Comparison of ENCODE assay signal across 8 cellular contexts in the genomic region with DNA sequence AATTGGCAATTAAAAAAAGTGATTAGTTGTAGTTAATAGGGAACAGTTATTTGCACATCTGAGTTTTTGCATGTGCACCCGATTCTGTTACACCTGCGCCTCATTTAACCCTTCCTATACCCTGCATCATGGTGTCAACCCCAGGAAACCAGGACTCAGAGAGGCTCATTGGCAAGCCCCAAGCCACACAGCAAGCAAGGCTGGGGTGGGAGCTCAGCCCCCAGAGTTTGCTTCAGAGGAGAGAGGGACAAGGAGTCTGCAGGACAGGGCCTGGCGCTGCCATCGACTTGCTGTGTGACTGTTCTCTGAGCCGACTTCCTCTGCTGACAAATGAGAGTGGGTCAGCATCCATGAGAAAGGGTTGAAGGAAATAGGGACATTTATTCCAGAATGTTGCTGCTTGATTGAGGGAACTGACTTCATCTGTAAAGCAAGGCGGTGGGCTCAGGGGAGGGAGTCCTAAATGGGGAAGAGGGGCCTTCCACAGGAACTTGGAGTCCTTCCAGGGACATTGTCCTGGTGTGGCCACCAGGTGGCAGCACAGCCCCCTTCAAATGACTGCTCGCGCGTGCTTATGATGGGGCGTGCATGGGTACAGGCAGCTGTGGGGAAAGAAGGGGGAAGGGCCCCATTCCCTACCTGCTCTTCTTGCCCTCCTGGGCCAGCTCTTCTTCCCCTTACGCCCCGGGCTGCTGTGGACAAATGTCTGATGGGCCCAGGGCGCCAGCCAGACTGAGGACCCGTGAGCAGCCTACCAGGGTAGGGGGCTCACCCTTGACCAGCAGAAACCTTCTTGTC. TPM values are rescaled to one million over a fixed set of nuclear protein-coding genes. Genes with fewer than 3 reads are reported as not detected.
DNase-seq lines count a peak whose midpoint lies in the region; ATAC-seq and TF ChIP-seq lines count a peak whose summit lies in the region.

No MANE protein-coding gene starts in this region.

- H3K4me2 ChIP-seq in KMS-11 (peak overlapping the region; percentile 29; the same call in 1 of the 2 replicates), fibroblast of lung (ENCODE audit: extremely low read depth, insufficient read depth, low read length) (no peak overlapping the region), neural cell (ENCODE audit: low read length) (no peak overlapping the region)

- no TSS peak for BruUV-seq in Panc1 (replicated peaks; lab: Mats Ljungman, UMichigan)

- CTCF ChIA-PET in Panc1 (lab: Charles Lee) = no interaction called here

- in situ Hi-C loops in Panc1 (cut with HindIII; ENCODE audit: low pct_unique_long_range_greater_than_20kb, low sequenced_read_pairs) = no loop called here

- WGBS in stomach, 5 donors = 35 to 45% (median 36%) methylated on average over 11 to 14 of the region's 14 CpGs

- DNase-seq in COLO668 (lab: John Stamatoyannopoulos, UW; ENCODE audit: unreplicated experiment) (peak; percentile 83), Panc1 (ENCODE audit: low read depth, low spot score) (peak; percentile 39), fibroblast of lung (ENCODE audit: low read depth in 2 of 2) (peak; percentile 36 to 61), stomach (peak; percentile 77), GOT3 (lab: John Stamatoyannopoulos, UW) (no peak)
- DNase-seq in activated T-cell treated with anti-CD3 and anti-CD28 coated beads, Interleukin-2, amount 50 U/mL, for 4 hours = peak; percentile 72

- H3K9me3 ChIP-seq in Panc1 (ENCODE audit: control insufficient read depth, insufficient read depth, low read depth, low read length) (no peaks in the 10 kb centered on the region; the same call in 1 of the 2 replicates), fibroblast of lung (ENCODE audit: control insufficient read depth, insufficient read depth, low read depth, low read length) (no peaks in the 10 kb centered on the region), neural cell (ENCODE audit: low read length) (no peaks in the 10 kb centered on the region), stomach (no peaks in the 10 kb centered on the region)

- TF ChIP-seq RAD21 in neural cell (conservative IDR thresholded peaks at IDR 0.05) = peak; percentile 93

- no peaks in the 10 kb centered on the region for H3K36me3 Mint-ChIP-seq in activated T-cell treated with anti-CD3 and anti-CD28 coated beads, Interleukin-2, amount 50 U/mL, for 4 hours (ENCODE audit: insufficient read depth)

- H3K4me1 ChIP-seq in KMS-11 (ENCODE audit: low read depth, poor library complexity, severe bottlenecking) (peaks cover 13% of the 10 kb centered on the region), Panc1 (ENCODE audit: control insufficient read depth, insufficient read depth, low read length) (no peaks in the 10 kb centered on the region), fibroblast of lung (ENCODE audit: control insufficient read depth, extremely low read depth, insufficient read depth, low read length) (peaks cover 11% of the 10 kb centered on the region), stomach (peaks cover 0 to 13% (median 6%) of the 10 kb centered on the region in 4 donors)

- H3K27me3 Mint-ChIP-seq in activated T-cell treated with anti-CD3 and anti-CD28 coated beads, Interleukin-2, amount 50 U/mL, for 4 hours (ENCODE audit: low read depth) = no peaks in the 10 kb centered on the region

- POLR2A ChIA-PET in Panc1 (lab: Charles Lee) = interaction anchor here (0.5 kb wide), 1 partner anchor 15 kb away, joined by 3 read pairs; no protein-coding TSS in a partner anchor

- intact Hi-C loops in Panc1 (cut with micrococcal nuclease; ENCODE audit: unreplicated experiment) = loop anchor here (5.0 kb wide), 2 partner anchors 218 to 288 kb away; no protein-coding TSS in a partner anchor
- intact Hi-C loops in stomach (cut with DNase I; ENCODE audit: low total_unique reads) = loop anchor here (5.0 to 10.0 kb wide), 2 partner anchors 140 to 288 kb away; partner anchors contain the start of gene RASD1

- no peaks in the 10 kb centered on the region for H3F3A ChIP-seq in neural cell (ENCODE audit: insufficient read depth, low read length, poor library complexity, severe bottlenecking)

- H3K9ac ChIP-seq in KMS-11 (no peak overlapping the region), fibroblast of lung (ENCODE audit: insufficient read depth, low read length) (no peak overlapping the region), neural cell (ENCODE audit: low read length) (peak overlapping the region; percentile 22)

- no peaks in the 10 kb centered on the region for H3K27me3 ChIP-seq in KMS-11 (ENCODE audit: insufficient read depth, low read depth)
- H3K27me3 ChIP-seq in Panc1 (ENCODE audit: control insufficient read depth, insufficient read depth, low read length) = no peaks in the 10 kb centered on the region
- H3K27me3 ChIP-seq in fibroblast of lung (ENCODE audit: control insufficient read depth, insufficient read depth, low read length) = no peaks in the 10 kb centered on the region
- H3K27me3 ChIP-seq in neural cell (ENCODE audit: insufficient read depth, low read depth, low read length) = no peaks in the 10 kb centered on the region
- H3K27me3 ChIP-seq in stomach = peaks cover 0 to 24% (median 0%) of the 10 kb centered on the region in 3 donors

- H3K79me2 ChIP-seq in KMS-11 (ENCODE audit: insufficient read depth, low read depth) (no peaks in the 10 kb centered on the region), fibroblast of lung (ENCODE audit: control insufficient read depth, insufficient read depth, low read length) (no peaks in the 10 kb centered on the region), neural cell (replicated peaks; ENCODE audit: insufficient read depth, low read length) (no peaks in the 10 kb centered on the region)

- peak overlapping the region; percentile 44; the same call in 1 of the 2 replicates for H2AFZ ChIP-seq in KMS-11 (ENCODE audit: low read depth)
- H2AFZ ChIP-seq in fibroblast of lung (ENCODE audit: low read length) = no peak overlapping the region
- no peak overlapping the region for H2AFZ ChIP-seq in neural cell (ENCODE audit: low read depth, low read length)

- H3K27ac ChIP-seq in KMS-11 = no peak overlapping the region
- no peak overlapping the region for H3K27ac ChIP-seq in Panc1 (ENCODE audit: low read length)
- no peak overlapping the region for H3K27ac ChIP-seq in fibroblast of lung (ENCODE audit: insufficient read depth, low read length)
- no peak overlapping the region for H3K27ac ChIP-seq in neural cell (ENCODE audit: low read length)
- no peak overlapping the region for H3K27ac ChIP-seq in stomach

- no peak overlapping the region for H3K4me3 ChIP-seq in KMS-11 (IDR thresholded peaks at IDR 0.05; ENCODE audit: insufficient read depth, low read depth, low read length)
- no peak overlapping the region for H3K4me3 ChIP-seq in Panc1 (ENCODE audit: low read depth in 2 of 2, low read length in 2 of 2)
- H3K4me3 ChIP-seq in fibroblast of lung (replicated peaks in 1 of 4; ENCODE audit: control extremely low read depth in 1 of 4, insufficient read depth in 1 of 4, low read depth in 3 of 4, low read length in 4 of 4) = no peak overlapping the region
- no peak overlapping the region for H3K4me3 ChIP-seq in neural cell (ENCODE audit: low read length)
- no peak overlapping the region for H3K4me3 ChIP-seq in stomach

- TF ChIP-seq CTCF in KMS-11 (conservative IDR thresholded peaks at IDR 0.05; ENCODE audit: low read depth, low read length) = peak; percentile 77
- peak; percentile 91 for TF ChIP-seq CTCF in Panc1 (IDR thresholded peaks at IDR 0.05)
- TF ChIP-seq CTCF in fibroblast of lung (conservative IDR thresholded peaks at IDR 0.05 in 1 of 2, IDR thresholded peaks at IDR 0.05 in 1 of 2; ENCODE audit: low read depth in 1 of 2, low read length in 2 of 2) = peak; percentile 74 to 86
- peak; percentile 94 for TF ChIP-seq CTCF in neural cell (IDR thresholded peaks at IDR 0.05; ENCODE audit: poor library complexity, severe bottlenecking)
- TF ChIP-seq CTCF in stomach (IDR thresholded peaks at IDR 0.05) = peak in 6 of 7 experiments; percentile 43 to 93 (median 90)

- H4K20me1 ChIP-seq in KMS-11 (ENCODE audit: insufficient read depth) (no peaks in the 10 kb centered on the region), fibroblast of lung (ENCODE audit: control insufficient read depth, extremely low read depth, insufficient read depth, low read length) (no peaks in the 10 kb centered on the region), neural cell (ENCODE audit: insufficient read depth) (no peaks in the 10 kb centered on the region)

- H3K4me1 Mint-ChIP-seq in activated T-cell treated with anti-CD3 and anti-CD28 coated beads, Interleukin-2, amount 50 U/mL, for 4 hours (ENCODE audit: low read depth) = no peaks in the 10 kb centered on the region

- H3K36me3 ChIP-seq in KMS-11 (ENCODE audit: insufficient read depth) (no peaks in the 10 kb centered on the region), Panc1 (ENCODE audit: control insufficient read depth, insufficient read depth, low read length) (no peaks in the 10 kb centered on the region), fibroblast of lung (ENCODE audit: control insufficient read depth, insufficient read depth, low read length) (no peaks in the 10 kb centered on the region), neural cell (ENCODE audit: insufficient read depth, low read length) (no peaks in the 10 kb centered on the region), stomach (no peaks in the 10 kb centered on the region)

- no peak for TF ChIP-seq POLR2A in stomach (IDR thresholded peaks at IDR 0.05)

- TF ChIP-seq EP300 in neural cell (conservative IDR thresholded peaks at IDR 0.05; ENCODE audit: poor library complexity, severe bottlenecking) = no peak
- TF ChIP-seq EP300 in stomach (IDR thresholded peaks at IDR 0.05) = no peak

- H3K9me2 ChIP-seq in neural cell (ENCODE audit: insufficient read depth, low read length) = no peaks in the 10 kb centered on the region

- H3K4me3 Mint-ChIP-seq in activated T-cell treated with anti-CD3 and anti-CD28 coated beads, Interleukin-2, amount 50 U/mL, for 4 hours = no peak overlapping the region

- peak; percentile 63; the same call in 1 of the 2 replicates for ATAC-seq in Panc1
- ATAC-seq in activated T-cell treated with anti-CD3 and anti-CD28 coated beads, Interleukin-2, amount 50 U/mL, for 4 hours = peak; percentile 55 to 63

- H3K9me3 Mint-ChIP-seq in activated T-cell treated with anti-CD3 and anti-CD28 coated beads, Interleukin-2, amount 50 U/mL, for 4 hours = peaks cover 2% of the 10 kb centered on the region

TF ChIP-seq in neural cell, 6 proteins besides CTCF, POLR2A, EP300 and RAD21:
- TF ChIP-seq MXI1 (conservative IDR thresholded peaks at IDR 0.05; ENCODE audit: poor library complexity, severe bottlenecking) (peak; percentile 42), POLR2AphosphoS5 (IDR thresholded peaks at IDR 0.05) (no peak), SMC3 (conservative IDR thresholded peaks at IDR 0.05; ENCODE audit: poor library complexity) (peak; percentile 97)

RNA-seq across cellular contexts. Expression of gene NT5M, which starts 51.6 kb away (rescaled TPM):
- 3.1 TPM for total RNA-seq in Panc1 (2021; ENCODE audit: unreplicated experiment)
- polyA plus RNA-seq in Panc1 (2012; ENCODE audit: insufficient read length) = 6.3 TPM
- 1 to 10 TPM; 2.6 to 3.3 (median 3.2) TPM for total RNA-seq in activated T-cell treated with anti-CD3 and anti-CD28 coated beads, Interleukin-2, amount 50 U/mL, for 4 hours
- 1.0 and 1.2 TPM in 2 replicates for total RNA-seq in fibroblast of lung
- 0.37 and 0.46 TPM in 2 replicates for polyA plus RNA-seq in fibroblast of lung
- polyA plus RNA-seq in fibroblast of lung (2012) = 0.90 and 1.2 TPM in 2 replicates
- 0.86 and 2.8 TPM in 2 replicates for polyA minus RNA-seq in fibroblast of lung (ENCODE audit: low replicate concordance)
- polyA plus RNA-seq in neural cell = 11.1 and 17.6 TPM in 2 replicates
- 4.6 and 9.5 TPM in 2 replicates for polyA minus RNA-seq in neural cell
- total RNA-seq in stomach = 1 to 10 TPM in 2 of 5 donors, under 1 TPM in 1, not detected in 2; 0.72 to 6.6 (median 2.2) TPM
- 1 to 10 TPM; 1.5 to 4.4 (median 3.3) TPM for polyA plus RNA-seq in stomach
